In the genomic region with DNA sequence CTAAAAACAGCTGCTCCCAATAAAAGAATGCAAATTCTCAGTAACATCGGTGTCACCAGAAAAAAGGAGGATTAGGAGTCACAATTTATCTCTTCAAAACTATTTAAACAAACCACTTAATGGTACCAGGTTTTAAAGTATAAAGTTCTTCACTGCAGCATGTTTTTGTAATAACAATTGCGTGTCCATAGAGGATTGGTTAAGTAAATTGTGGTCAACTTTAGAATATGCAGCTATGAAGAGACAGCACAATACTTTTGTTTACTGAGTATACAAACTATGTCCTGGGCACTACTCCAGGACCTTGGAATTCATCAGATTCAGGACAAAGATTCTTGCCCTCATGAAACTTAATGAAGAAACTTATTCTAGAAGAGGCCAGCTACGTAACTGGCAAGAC, we compare ENCODE assay signal across 19 cellular contexts.
DNase-seq lines count a peak whose midpoint lies in the region; ATAC-seq and TF ChIP-seq lines count a peak whose summit lies in the region.
"Had no signal": no experiment of that assay in that cellular context is flagged by ENCODE, and none has a peak within 500 bp of the region (broad histone marks: within the 10 kb centered on the region; RNA-seq: fewer than 3 reads in every experiment).

No MANE protein-coding gene starts in this region.

- WGBS in testis, 2 donors: 68 to 70% methylated on average over 3 of the region's 3 CpGs

- intact Hi-C loops in testis (cut with DNase I; ENCODE audit: low total_unique reads): no loop called here

- H3K4me1 ChIP-seq in testis: no peaks in the 10 kb centered on the region

- H3K27ac ChIP-seq in VCaP (peak overlapping the region; percentile 26), testis (no peak overlapping the region)
- H3K27ac ChIP-seq: cardiac muscle cell, esophagus muscularis mucosa, HL-60 had no signal

- ATAC-seq in HG03520 (IDR thresholded peaks at IDR 0.05; ENCODE audit: unreplicated experiment): no peak
- ATAC-seq in HG02981 (IDR thresholded peaks at IDR 0.05; ENCODE audit: unreplicated experiment): no peak
- no peak for ATAC-seq in GM18502 (IDR thresholded peaks at IDR 0.05; ENCODE audit: poor library complexity, unreplicated experiment)
- ATAC-seq: activated CD8-positive, alpha-beta T cell treated with anti-CD3 and anti-CD28 coated beads for 36 hours had no signal

- DNase-seq in GM04503 (ENCODE audit: low read depth) (peak; percentile 95), fibroblast of mammary gland (ENCODE audit: low read depth) (peak; percentile 74), skeletal muscle cell (ENCODE audit: low read depth) (peak; percentile 41), testis (no peak)
- DNase-seq: activated B cell treated with CpG ODN at 0.5 μM for 24 hours; activated CD8-positive, alpha-beta T cell treated with anti-CD3 and anti-CD28 coated beads for 36 hours; activated T-cell treated with anti-CD3 and anti-CD28 coated beads, Interleukin-2, amount 50 U/mL, for 48 hours; CD4-positive, CD25-positive, alpha-beta regulatory T cell; H7; hypothalamus; NCI-H2029 treated with DMSO at 0.1 percent for 48 hours; NCI-H446 treated with DMSO at 0.1 percent for 48 hours had no signal

- H3K4me3 ChIP-seq in fibroblast of mammary gland (ENCODE audit: control insufficient read depth, low read depth, low read length) (no peak overlapping the region), skeletal muscle cell (ENCODE audit: low read depth, low read length) (no peak overlapping the region), testis (no peak overlapping the region)
- H3K4me3 ChIP-seq: cardiac muscle cell, esophagus muscularis mucosa had no signal

- TF ChIP-seq POLR2A in testis (IDR thresholded peaks at IDR 0.05): no peak

- no peak for TF ChIP-seq CTCF in VCaP (conservative IDR thresholded peaks at IDR 0.05)
- no peak for TF ChIP-seq CTCF in fibroblast of mammary gland (conservative IDR thresholded peaks at IDR 0.05; ENCODE audit: control insufficient read depth, insufficient read depth, low read depth, low read length)
- no peak for TF ChIP-seq CTCF in testis (IDR thresholded peaks at IDR 0.05)

- H3K36me3 ChIP-seq in testis (ENCODE audit: low read depth, missing control alignments): no peaks in the 10 kb centered on the region
- H3K36me3 ChIP-seq: cardiac muscle cell, esophagus muscularis mucosa had no signal

- H3K9me3 ChIP-seq in testis: no peaks in the 10 kb centered on the region
- H3K9me3 ChIP-seq: esophagus muscularis mucosa had no signal

- H3K27me3 ChIP-seq in testis: no peaks in the 10 kb centered on the region
- H3K27me3 ChIP-seq: cardiac muscle cell, esophagus muscularis mucosa had no signal
